8 cellular contexts compared by ENCODE assay signal in the genomic region with DNA sequence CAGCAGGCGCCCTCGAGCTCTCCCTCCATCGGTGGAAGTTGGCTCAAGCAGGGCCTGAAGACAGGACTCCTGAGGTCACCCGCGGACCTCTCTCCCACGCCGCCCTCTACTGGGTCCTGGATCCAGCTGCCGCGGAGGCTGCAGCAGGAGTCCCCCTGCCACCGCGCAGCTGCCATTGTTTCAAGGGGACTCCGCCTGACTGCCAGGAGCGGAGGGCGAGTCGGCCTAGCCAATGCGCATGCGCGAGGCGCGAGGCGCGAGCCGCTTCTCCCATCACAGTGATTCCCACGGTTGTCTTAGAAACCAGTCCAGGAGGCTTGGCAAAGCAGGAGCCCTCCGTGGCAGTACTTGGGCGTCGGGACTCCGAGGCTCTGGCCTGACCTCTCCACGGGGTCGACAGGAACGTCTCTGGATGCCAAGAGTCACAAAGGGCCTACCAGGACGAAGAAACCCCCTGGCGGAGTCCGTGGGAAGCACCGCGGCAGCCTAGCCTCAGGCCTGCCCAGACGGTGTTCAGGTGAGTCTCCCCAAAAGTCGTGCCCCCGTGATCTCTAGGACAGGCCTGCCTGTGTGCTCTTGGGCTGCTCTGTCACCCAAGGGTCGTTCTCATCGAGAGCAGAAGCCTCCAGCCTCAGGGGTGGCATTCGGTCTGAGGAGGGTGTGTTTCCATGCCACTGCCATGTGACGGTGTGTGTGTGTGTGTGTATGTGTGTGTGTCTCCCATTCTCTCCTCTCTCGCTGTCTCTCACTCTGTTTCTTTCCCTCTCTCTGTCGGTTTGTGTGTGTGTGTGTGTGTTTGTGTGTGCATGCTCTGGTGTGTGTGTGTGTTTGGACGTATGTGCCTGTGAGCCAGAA.
DNase-seq lines count a peak whose midpoint lies in the region; ATAC-seq and TF ChIP-seq lines count a peak whose summit lies in the region.

No MANE protein-coding gene starts in this region.

- H3K9me3 Mint-ChIP-seq in CD8-positive, alpha-beta T cell: no peaks in the 10 kb centered on the region
- peaks cover 0 to 2% (median 0%) of the 10 kb centered on the region in 11 donors for H3K9me3 Mint-ChIP-seq in naive thymus-derived CD4-positive, alpha-beta T cell

- POLR2A ChIA-PET in CD8-positive, alpha-beta T cell (lab: Charles Lee): no interaction called here
- POLR2A ChIA-PET in naive thymus-derived CD4-positive, alpha-beta T cell (lab: Charles Lee): no interaction called here
- POLR2A ChIA-PET in HEK293T (lab: Yijun Ruan, JAX): no interaction called here

- peak overlapping the region; percentile 60 for H3K27ac Mint-ChIP-seq in CD8-positive, alpha-beta T cell
- H3K27ac Mint-ChIP-seq in naive thymus-derived CD4-positive, alpha-beta T cell: peak overlapping the region in 3 of 9 donors; percentile 13 to 31 (median 31)

- H3K27me3 Mint-ChIP-seq in CD8-positive, alpha-beta T cell (ENCODE audit: low read depth): peaks cover 6% of the 10 kb centered on the region
- H3K27me3 Mint-ChIP-seq in naive thymus-derived CD4-positive, alpha-beta T cell: peaks cover 0 to 6% (median 4%) of the 10 kb centered on the region in 5 donors

- intact Hi-C loops in CD8-positive, alpha-beta T cell (cut with DNase I, micrococcal nuclease): no loop called here
- intact Hi-C loops in naive thymus-derived CD4-positive, alpha-beta T cell (cut with micrococcal nuclease): loop anchor here in 1 of 2 donors (5.0 kb wide), 1 partner anchor 290 kb away; a partner anchor contains a TSS

- H3K4me1 Mint-ChIP-seq in CD8-positive, alpha-beta T cell (ENCODE audit: low read depth): peaks cover 17% of the 10 kb centered on the region
- peaks cover 2 to 39% (median 25%) of the 10 kb centered on the region in 7 donors for H3K4me1 Mint-ChIP-seq in naive thymus-derived CD4-positive, alpha-beta T cell

- peak overlapping the region; percentile 57 for H3K4me3 ChIP-seq in CD8-positive, alpha-beta T cell (ENCODE audit: low read depth, low read length)
- peak overlapping the region; percentile 42 for H3K4me3 ChIP-seq in effector memory CD4-positive, alpha-beta T cell (ENCODE audit: insufficient read depth, low read depth, low read length, poor library complexity, severe bottlenecking)
- H3K4me3 ChIP-seq in naive thymus-derived CD4-positive, alpha-beta T cell (ENCODE audit: low read length): peak overlapping the region; percentile 58

- no peaks in the 10 kb centered on the region for H3K9me3 ChIP-seq in CD8-positive, alpha-beta T cell (ENCODE audit: low read length)
- no peaks in the 10 kb centered on the region for H3K9me3 ChIP-seq in effector memory CD4-positive, alpha-beta T cell (ENCODE audit: control insufficient read depth, low read length)
- no peaks in the 10 kb centered on the region for H3K9me3 ChIP-seq in naive thymus-derived CD4-positive, alpha-beta T cell (ENCODE audit: control insufficient read depth in 2 of 3, low read length in 3 of 3)

- CTCF ChIA-PET in CD8-positive, alpha-beta T cell (lab: Charles Lee): no interaction called here
- CTCF ChIA-PET in naive thymus-derived CD4-positive, alpha-beta T cell (lab: Charles Lee): no interaction called here
- CTCF ChIA-PET in HEK293T (lab: Yijun Ruan, JAX): no interaction called here

- ATAC-seq in CD8-positive, alpha-beta T cell: peak; percentile 84
- peak; percentile 55 for ATAC-seq in GM21367 (IDR thresholded peaks at IDR 0.05; ENCODE audit: unreplicated experiment)
- ATAC-seq in naive thymus-derived CD4-positive, alpha-beta T cell: peak; percentile 79

- peak; percentile 33 to 72 (median 56) for DNase-seq in CD8-positive, alpha-beta T cell
- DNase-seq in KBM-7: peak; percentile 45
- peak; percentile 52 for DNase-seq in activated CD4-positive, alpha-beta T cell treated with anti-CD3 and anti-CD28 coated beads, Interleukin-2, amount 50 U/mL, for 1 hour
- peak in 1 of 3 donors; percentile 28 for DNase-seq in effector memory CD4-positive, alpha-beta T cell
- peak in 8 of 9 donors; percentile 56 to 79 (median 68) for DNase-seq in naive thymus-derived CD4-positive, alpha-beta T cell
- peak; percentile 9 for DNase-seq in stromal cell of bone marrow (ENCODE audit: low read depth)
- DNase-seq in HEK293T (ENCODE audit: extremely low spot score): no peak

- peak overlapping the region; percentile 82 for H3K4me3 Mint-ChIP-seq in CD8-positive, alpha-beta T cell
- peak overlapping the region; percentile 54 to 87 (median 76) for H3K4me3 Mint-ChIP-seq in naive thymus-derived CD4-positive, alpha-beta T cell

- no peaks in the 10 kb centered on the region for H3K36me3 Mint-ChIP-seq in CD8-positive, alpha-beta T cell
- H3K36me3 Mint-ChIP-seq in naive thymus-derived CD4-positive, alpha-beta T cell: no peaks in the 10 kb centered on the region

- H3K4me1 ChIP-seq in CD8-positive, alpha-beta T cell (ENCODE audit: insufficient read depth, low read length): no peaks in the 10 kb centered on the region
- no peaks in the 10 kb centered on the region for H3K4me1 ChIP-seq in effector memory CD4-positive, alpha-beta T cell (ENCODE audit: control insufficient read depth, insufficient read depth, low read length, poor library complexity, severe bottlenecking)
- no peaks in the 10 kb centered on the region for H3K4me1 ChIP-seq in naive thymus-derived CD4-positive, alpha-beta T cell (ENCODE audit: control insufficient read depth in 2 of 2, insufficient read depth in 2 of 2, low read length in 2 of 2)

- no peak overlapping the region for H3K27ac ChIP-seq in CD8-positive, alpha-beta T cell (ENCODE audit: low read depth, low read length)
- H3K27ac ChIP-seq in effector memory CD4-positive, alpha-beta T cell (ENCODE audit: insufficient read depth, low read length, poor library complexity, severe bottlenecking): no peak overlapping the region
- H3K27ac ChIP-seq in naive thymus-derived CD4-positive, alpha-beta T cell (ENCODE audit: low read depth, low read length): no peak overlapping the region

- peak; percentile 31 for TF ChIP-seq CTCF in CD8-positive, alpha-beta T cell (IDR thresholded peaks at IDR 0.05)

- no peaks in the 10 kb centered on the region for H3K36me3 ChIP-seq in CD8-positive, alpha-beta T cell (ENCODE audit: insufficient read depth, low read length)
- H3K36me3 ChIP-seq in effector memory CD4-positive, alpha-beta T cell (ENCODE audit: control insufficient read depth, insufficient read depth, low read length): no peaks in the 10 kb centered on the region
- H3K36me3 ChIP-seq in naive thymus-derived CD4-positive, alpha-beta T cell (ENCODE audit: control insufficient read depth in 2 of 3, insufficient read depth in 3 of 3, low read length in 3 of 3): no peaks in the 10 kb centered on the region

- in situ Hi-C loops in KBM-7 (cut with MboI; ENCODE audit: low pct_unique_long_range_greater_than_20kb, low sequenced_read_pairs): no loop called here

- no peaks in the 10 kb centered on the region for H3K27me3 ChIP-seq in CD8-positive, alpha-beta T cell (ENCODE audit: insufficient read depth, low read length)
- H3K27me3 ChIP-seq in effector memory CD4-positive, alpha-beta T cell (replicated peaks; ENCODE audit: control insufficient read depth, insufficient read depth, low read length, poor library complexity, severe bottlenecking): no peaks in the 10 kb centered on the region
- no peaks in the 10 kb centered on the region for H3K27me3 ChIP-seq in naive thymus-derived CD4-positive, alpha-beta T cell (ENCODE audit: control insufficient read depth in 2 of 2, insufficient read depth in 2 of 2, low read length in 2 of 2)

TF ChIP-seq in HEK293T, 16 proteins besides CTCF, POLR2A, EP300 and RAD21:
- TF ChIP-seq ZNF384 (IDR thresholded peaks at IDR 0.05) (no peak), FOXM1 (IDR thresholded peaks at IDR 0.05; ENCODE audit: borderline replicate concordance) (no peak), BHLHE40 (IDR thresholded peaks at IDR 0.05; ENCODE audit: borderline replicate concordance) (no peak), FOXA1 (IDR thresholded peaks at IDR 0.05) (no peak)
